Comparison of ENCODE assay signal across 9 cellular contexts in the genomic region with DNA sequence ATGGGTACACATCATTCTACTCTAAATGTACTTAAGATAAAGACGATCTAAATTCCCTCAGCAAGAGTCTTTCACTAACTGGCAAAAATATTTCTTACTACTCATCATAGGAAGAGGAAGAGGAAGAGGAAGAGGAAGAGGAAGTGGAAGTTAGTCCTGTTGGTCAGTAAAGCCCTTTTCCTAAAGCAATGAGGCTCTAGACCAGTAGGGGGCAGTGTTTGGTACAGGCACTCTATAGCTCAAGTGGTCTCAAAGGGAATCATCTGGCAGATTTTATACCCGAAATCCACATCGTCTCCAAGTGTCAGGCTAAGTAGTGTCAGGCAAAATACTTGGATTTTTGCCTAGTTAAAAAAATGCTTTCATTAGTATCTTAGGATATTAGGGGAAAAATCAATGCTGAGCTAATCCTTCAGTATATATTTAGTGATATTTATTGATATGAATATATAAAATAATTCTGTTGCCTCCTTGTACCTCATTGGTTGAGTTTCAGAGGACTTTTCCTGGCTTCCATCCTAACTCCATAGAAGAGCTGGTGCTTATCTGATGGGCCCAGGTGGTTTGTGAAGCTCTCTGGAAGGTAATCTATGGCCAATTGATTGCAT. TPM values are rescaled to one million over a fixed set of nuclear protein-coding genes. Genes with fewer than 3 reads are reported as not detected.
DNase-seq lines count a peak whose midpoint lies in the region; ATAC-seq, FAIRE-seq and TF ChIP-seq lines count a peak whose summit lies in the region.
"Had no signal": no experiment of that assay in that cellular context is flagged by ENCODE, and none has a peak within 500 bp of the region (broad histone marks: within the 10 kb centered on the region; RNA-seq: fewer than 3 reads in every experiment).

No MANE protein-coding gene starts in this region.

- intact Hi-C loops in pancreas (cut with DNase I) = loop anchor here in 2 of 3 donors (5.0 to 10.0 kb wide), 2 partner anchors 399 to 453 kb away; no protein-coding TSS in a partner anchor

- FAIRE-seq in pancreas (lab: Jason Lieb, UNC) = no peak

- ATAC-seq in pancreas (peak in 2 of 4 donors; percentile 42 to 57), GM18870 (IDR thresholded peaks at IDR 0.05; ENCODE audit: unreplicated experiment) (no peak)

- no peaks in the 10 kb centered on the region for H3K27me3 ChIP-seq in pancreas

- no peaks in the 10 kb centered on the region for H3K36me3 ChIP-seq in pancreas

- TF ChIP-seq CTCF in 22Rv1 (IDR thresholded peaks at IDR 0.05) (peak; percentile 70), GM12865 (IDR thresholded peaks at IDR 0.05; ENCODE audit: insufficient read depth, low read depth, low read length, missing control alignments) (peak; percentile 60), pancreas (IDR thresholded peaks at IDR 0.05) (peak in 3 of 4 donors; percentile 31 to 42 (median 41))

- TF ChIP-seq POLR2A in erythroblast (IDR thresholded peaks at IDR 0.05; ENCODE audit: low read length) = no peak

- H3K27ac ChIP-seq in 22Rv1 (no peak overlapping the region), pancreas (no peak overlapping the region)

- no peaks in the 10 kb centered on the region for H3K4me1 ChIP-seq in pancreas

- WGBS in pancreas, 2 donors = 48 to 49% methylated on average over 3 of the region's 3 CpGs

- H3K9me3 ChIP-seq in pancreas = no peaks in the 10 kb centered on the region

- H3K4me3 ChIP-seq in GM12865 (ENCODE audit: low read depth, low read length) (no peak overlapping the region), pancreas (no peak overlapping the region)

- DNase-seq in GM12865 (ENCODE audit: low read depth) (peak; percentile 54), NOMO-1 treated with dmso at 0.1 percent for 144 hours (lab: John Stamatoyannopoulos, UW; ENCODE audit: unreplicated experiment) (peak; percentile 20), erythroblast (lab: John Stamatoyannopoulos, UW) (peak; percentile 58 to 74), pancreas (peak in 1 of 6 donors; percentile 22), NCI-H1048 (lab: John Stamatoyannopoulos, UW) (no peak), NCI-H146 treated with DMSO at 0.1 percent for 48 hours (lab: John Stamatoyannopoulos, UW; ENCODE audit: unreplicated experiment) (no peak)
- DNase-seq: activated naive CD8-positive, alpha-beta T cell treated with anti-CD3 and anti-CD28 coated beads, Interleukin-2, amount 10 ng/mL, durations not matched to agents 7 days and 5 days had no signal

RNA-seq across cellular contexts. Expression of a gene that starts 7.7 kb away (rescaled TPM):
- not detected for total RNA-seq in pancreas
- not detected for polyA plus RNA-seq in pancreas
- total RNA-seq: activated naive CD8-positive, alpha-beta T cell treated with anti-CD3 and anti-CD28 coated beads, Interleukin-2, amount 10 ng/mL, durations not matched to agents 7 days and 5 days had no signal

Comparison
In these comparisons a context has a peak if more than half of its experiments do, and no peak if none do; other contexts are left out.
1. DNase-seq: peak in GM12865 (single experiment), NOMO-1 treated with dmso at 0.1 percent for 144 hours (single experiment) and erythroblast (2 of 2); none in NCI-H1048 (single experiment) and NCI-H146 treated with DMSO at 0.1 percent for 48 hours (single experiment).
2. Peak in every context shown above with its lines, with median percentiles within 50 percentile points of each other: CTCF ChIP-seq.